Comparison of ENCODE assay signal across 14 cellular contexts in the genomic region with DNA sequence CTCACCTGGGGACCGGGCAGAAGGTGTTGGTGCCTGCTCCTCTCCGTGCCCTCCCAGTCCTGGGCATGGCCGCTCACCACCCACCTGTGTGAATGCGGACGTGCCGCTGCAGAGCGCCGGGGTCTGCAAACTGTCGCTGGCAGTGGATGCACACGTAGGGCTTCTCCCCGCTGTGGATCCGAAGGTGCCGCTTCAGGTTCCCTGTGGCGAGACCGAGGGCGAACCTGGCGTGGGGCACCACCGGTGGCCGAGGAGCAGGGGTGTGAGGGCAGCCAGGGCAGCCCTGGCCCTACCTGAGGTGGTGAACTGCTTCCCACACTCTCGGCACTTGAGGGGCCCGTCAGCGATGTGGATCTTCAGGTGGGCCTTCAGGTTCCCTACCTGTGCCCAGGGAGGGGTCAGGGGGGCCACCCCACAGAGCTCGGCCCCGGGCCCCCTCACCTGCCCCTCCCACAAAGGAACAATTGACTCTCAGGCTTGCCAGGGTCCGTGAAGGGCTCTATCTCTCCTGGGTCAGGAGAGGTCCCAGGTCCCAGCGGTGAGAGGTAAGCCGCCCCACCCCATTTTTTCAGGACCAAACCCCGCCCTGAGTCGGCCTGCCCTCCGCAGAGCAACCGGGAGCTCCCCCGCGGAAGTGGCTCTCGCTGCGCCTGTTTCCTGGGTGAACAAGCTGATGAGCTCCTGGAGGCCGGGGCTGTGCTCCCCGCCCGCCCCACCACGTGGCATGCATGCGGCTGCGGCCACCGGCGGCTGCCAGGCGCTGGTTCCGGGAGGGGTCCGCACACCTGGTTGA.
"Had no signal": no experiment of that assay in that cellular context is flagged by ENCODE, and none has a peak within 500 bp of the region (broad histone marks: within the 10 kb centered on the region; RNA-seq: fewer than 3 reads in every experiment).

No MANE protein-coding gene starts in this region.

- DNase-seq: activated gamma-delta T cell treated with Interleukin-2 at 50 U/mL for 16 hours; activated naive CD8-positive, alpha-beta T cell treated with anti-CD3 and anti-CD28 coated beads, Interleukin-2, amount 10 ng/mL, durations not matched to agents 7 days and 5 days; heart right ventricle; naive B cell; stimulated activated CD4-positive, alpha-beta T cell treated with anti-CD3 and anti-CD28 coated beads, Interleukin-1b, Interleukin-23, amount 100 ng/mL, for 48 hours; T-cell; T-helper 9 cell had no signal

- H3K27me3 ChIP-seq: dorsolateral prefrontal cortex, gastroesophageal sphincter, heart right ventricle, neural progenitor cell, pancreas had no signal

- H3K27ac Mint-ChIP-seq: activated naive CD8-positive, alpha-beta T cell treated with anti-CD3 and anti-CD28 coated beads, Interleukin-2, amount 10 ng/mL, durations not matched to agents 7 days and 5 days; neural progenitor cell; T-cell had no signal

- H3K9ac ChIP-seq: neural progenitor cell had no signal

- FAIRE-seq: bronchial epithelial cell, endometrium, pancreas, urothelium cell line had no signal

- H3K4me3 ChIP-seq: dorsolateral prefrontal cortex, gastroesophageal sphincter, heart right ventricle, neural progenitor cell, pancreas had no signal

- H3K4me3 Mint-ChIP-seq: activated naive CD8-positive, alpha-beta T cell treated with anti-CD3 and anti-CD28 coated beads, Interleukin-2, amount 10 ng/mL, durations not matched to agents 7 days and 5 days; naive B cell; neural progenitor cell; T-cell had no signal

- H3K36me3 ChIP-seq: neural progenitor cell had no signal

- ATAC-seq: gastroesophageal sphincter, heart right ventricle, pancreas, T-cell had no signal

- H3K9me3 ChIP-seq: gastroesophageal sphincter, heart right ventricle, pancreas had no signal

- H3K27me3 Mint-ChIP-seq: activated naive CD8-positive, alpha-beta T cell treated with anti-CD3 and anti-CD28 coated beads, Interleukin-2, amount 10 ng/mL, durations not matched to agents 7 days and 5 days; naive B cell; T-cell had no signal

- H3K27ac ChIP-seq: heart right ventricle, neural progenitor cell, pancreas had no signal

- H2AFZ ChIP-seq: neural progenitor cell had no signal

- H3K4me2 ChIP-seq: neural progenitor cell had no signal

- H3K4me1 ChIP-seq: neural progenitor cell had no signal

- H3K9me3 Mint-ChIP-seq: activated naive CD8-positive, alpha-beta T cell treated with anti-CD3 and anti-CD28 coated beads, Interleukin-2, amount 10 ng/mL, durations not matched to agents 7 days and 5 days; naive B cell; neural progenitor cell; T-cell had no signal
